17 cellular contexts compared by ENCODE assay signal in genomic region chr3:18902081-18902793, GRCh38.
"Had no signal": no experiment of that assay in that cellular context is flagged by ENCODE, and none has a peak within 500 bp of the region (broad histone marks: within the 10 kb centered on the region; RNA-seq: fewer than 3 reads in every experiment).

No MANE protein-coding gene starts in this region.

- H3K4me2 ChIP-seq: hepatocyte had no signal

- H2AFZ ChIP-seq: hepatocyte had no signal

- H3K36me3 ChIP-seq: esophagus muscularis mucosa, neutrophil, right atrium auricular region, suprapubic skin, thyroid gland had no signal

- DNase-seq: effector memory CD4-positive, alpha-beta T cell; left colon; left ventricle myocardium superior; naive thymus-derived CD4-positive, alpha-beta T cell; posterior cingulate gyrus; small intestine; stimulated activated CD4-positive, alpha-beta T cell treated with anti-CD3 and anti-CD28 coated beads, Interleukin-12 subunit alpha, Interleukin-12 subunit beta, amount 100 ng/mL, for 4 hours; stimulated activated naive CD4-positive, alpha-beta T cell; thyroid gland had no signal

- H3K79me2 ChIP-seq: hepatocyte had no signal

- ATAC-seq: left colon; left ventricle myocardium superior; naive thymus-derived CD4-positive, alpha-beta T cell had no signal

- H3K9me3 ChIP-seq: esophagus muscularis mucosa, neutrophil, right atrium auricular region, suprapubic skin, thyroid gland had no signal

- H3K4me1 ChIP-seq: esophagus muscularis mucosa, right atrium auricular region, suprapubic skin, thyroid gland had no signal

- H3K4me3 ChIP-seq: esophagus muscularis mucosa, hepatocyte, right atrium auricular region, suprapubic skin, thyroid gland had no signal

- H3K27ac ChIP-seq: epithelial cell of prostate, esophagus muscularis mucosa, hepatocyte, neutrophil, right atrium auricular region, suprapubic skin, thyroid gland had no signal

- H3K27me3 ChIP-seq: esophagus muscularis mucosa, hepatocyte, neutrophil, right atrium auricular region, suprapubic skin, thyroid gland had no signal

- FAIRE-seq: endometrium, small intestine, urothelium cell line had no signal
